ENCODE assay signal across 1 cellular context in the genomic region with DNA sequence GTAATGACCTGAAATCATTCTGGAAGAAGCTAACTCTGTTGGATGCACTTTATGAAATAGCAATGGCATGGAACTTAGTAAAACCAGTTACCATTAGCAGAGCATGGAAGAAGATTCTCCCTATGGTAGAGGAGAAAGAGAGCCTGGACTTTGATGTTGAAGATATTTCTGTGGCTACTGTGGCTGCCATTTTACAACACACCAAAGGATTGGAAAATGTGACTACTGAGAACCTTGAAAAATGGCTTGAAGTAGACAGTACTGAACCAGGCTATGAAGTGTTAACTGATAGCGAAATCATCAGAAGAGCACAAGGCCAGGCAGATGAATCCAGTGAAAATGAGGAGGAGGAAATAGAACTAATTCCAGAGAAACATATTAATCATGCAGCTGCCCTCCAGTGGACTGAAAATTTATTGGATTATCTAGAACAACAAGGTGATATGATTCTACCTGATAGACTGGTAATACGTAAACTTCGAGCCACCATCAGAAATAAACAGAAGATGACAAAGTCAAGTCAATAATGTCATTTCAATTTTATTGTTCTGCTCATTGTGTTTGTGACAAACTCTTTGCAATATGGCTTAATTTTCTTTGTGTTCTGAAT.
A peak's percentile ranks its signal among the peaks of the same experiment; 100 is the strongest.
TF ChIP-seq lines count a peak whose summit lies in the region.

No MANE protein-coding gene starts in this region.

TF ChIP-seq in K562, 482 proteins besides CTCF, POLR2A, EP300 and RAD21:
- TF ChIP-seq ZNF184 (CRISPR knock-in tag; IDR thresholded peaks at IDR 0.05) (no peak), KAT2B (IDR thresholded peaks at IDR 0.05; ENCODE audit: low read depth, low read length) (no peak), SRSF7 (optimal IDR thresholded peaks at IDR 0.05; ENCODE audit: low read depth, low read length) (no peak), KAT7 (CRISPR knock-in tag; IDR thresholded peaks at IDR 0.05; ENCODE audit: borderline replicate concordance) (0 out of 2 replicates have a peak, but pooled peaks have one; percentile 30), ZNF707 (CRISPR knock-in tag; conservative IDR thresholded peaks at IDR 0.05) (no peak), MTA1 (IDR thresholded peaks at IDR 0.05; ENCODE audit: borderline replicate concordance) (no peak), EHMT2 (IDR thresholded peaks at IDR 0.05) (peak; percentile 60; the same call in 1 of the 2 replicates), ZNF436 (CRISPR knock-in tag; IDR thresholded peaks at IDR 0.05) (no peak), PHTF2 (CRISPR knock-in tag; IDR thresholded peaks at IDR 0.05) (no peak)
- TF ChIP-seq, protein P1, sequence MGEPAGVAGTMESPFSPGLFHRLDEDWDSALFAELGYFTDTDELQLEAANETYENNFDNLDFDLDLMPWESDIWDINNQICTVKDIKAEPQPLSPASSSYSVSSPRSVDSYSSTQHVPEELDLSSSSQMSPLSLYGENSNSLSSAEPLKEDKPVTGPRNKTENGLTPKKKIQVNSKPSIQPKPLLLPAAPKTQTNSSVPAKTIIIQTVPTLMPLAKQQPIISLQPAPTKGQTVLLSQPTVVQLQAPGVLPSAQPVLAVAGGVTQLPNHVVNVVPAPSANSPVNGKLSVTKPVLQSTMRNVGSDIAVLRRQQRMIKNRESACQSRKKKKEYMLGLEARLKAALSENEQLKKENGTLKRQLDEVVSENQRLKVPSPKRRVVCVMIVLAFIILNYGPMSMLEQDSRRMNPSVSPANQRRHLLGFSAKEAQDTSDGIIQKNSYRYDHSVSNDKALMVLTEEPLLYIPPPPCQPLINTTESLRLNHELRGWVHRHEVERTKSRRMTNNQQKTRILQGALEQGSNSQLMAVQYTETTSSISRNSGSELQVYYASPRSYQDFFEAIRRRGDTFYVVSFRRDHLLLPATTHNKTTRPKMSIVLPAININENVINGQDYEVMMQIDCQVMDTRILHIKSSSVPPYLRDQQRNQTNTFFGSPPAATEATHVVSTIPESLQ (CRISPR knock-in tag; IDR thresholded peaks at IDR 0.05) = no peak
- TF ChIP-seq, protein P2, sequence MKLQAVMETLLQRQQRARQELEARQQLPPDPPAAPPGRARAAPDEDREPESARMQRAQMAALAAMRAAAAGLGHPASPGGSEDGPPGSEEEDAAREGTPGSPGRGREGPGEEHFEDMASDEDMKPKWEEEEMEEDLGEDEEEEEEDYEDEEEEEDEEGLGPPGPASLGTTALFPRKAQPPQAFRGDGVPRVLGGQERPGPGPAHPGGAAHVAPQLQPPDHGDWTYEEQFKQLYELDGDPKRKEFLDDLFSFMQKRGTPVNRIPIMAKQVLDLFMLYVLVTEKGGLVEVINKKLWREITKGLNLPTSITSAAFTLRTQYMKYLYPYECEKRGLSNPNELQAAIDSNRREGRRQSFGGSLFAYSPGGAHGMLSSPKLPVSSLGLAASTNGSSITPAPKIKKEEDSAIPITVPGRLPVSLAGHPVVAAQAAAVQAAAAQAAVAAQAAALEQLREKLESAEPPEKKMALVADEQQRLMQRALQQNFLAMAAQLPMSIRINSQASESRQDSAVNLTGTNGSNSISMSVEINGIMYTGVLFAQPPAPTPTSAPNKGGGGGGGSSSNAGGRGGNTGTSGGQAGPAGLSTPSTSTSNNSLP (IDR thresholded peaks at IDR 0.05; ENCODE audit: borderline replicate concordance, low read depth, low read length) = 0 out of 2 replicates have a peak, but pooled peaks have one; percentile 45
- TF ChIP-seq, protein P3, sequence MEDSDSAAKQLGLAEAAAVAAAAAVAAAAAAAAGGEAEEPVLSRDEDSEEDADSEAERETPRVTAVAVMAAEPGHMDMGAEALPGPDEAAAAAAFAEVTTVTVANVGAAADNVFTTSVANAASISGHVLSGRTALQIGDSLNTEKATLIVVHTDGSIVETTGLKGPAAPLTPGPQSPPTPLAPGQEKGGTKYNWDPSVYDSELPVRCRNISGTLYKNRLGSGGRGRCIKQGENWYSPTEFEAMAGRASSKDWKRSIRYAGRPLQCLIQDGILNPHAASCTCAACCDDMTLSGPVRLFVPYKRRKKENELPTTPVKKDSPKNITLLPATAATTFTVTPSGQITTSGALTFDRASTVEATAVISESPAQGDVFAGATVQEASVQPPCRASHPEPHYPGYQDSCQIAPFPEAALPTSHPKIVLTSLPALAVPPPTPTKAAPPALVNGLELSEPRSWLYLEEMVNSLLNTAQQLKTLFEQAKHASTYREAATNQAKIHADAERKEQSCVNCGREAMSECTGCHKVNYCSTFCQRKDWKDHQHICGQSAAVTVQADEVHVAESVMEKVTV (CRISPR knock-in tag; IDR thresholded peaks at IDR 0.05) = no peak
